In the genomic region with DNA sequence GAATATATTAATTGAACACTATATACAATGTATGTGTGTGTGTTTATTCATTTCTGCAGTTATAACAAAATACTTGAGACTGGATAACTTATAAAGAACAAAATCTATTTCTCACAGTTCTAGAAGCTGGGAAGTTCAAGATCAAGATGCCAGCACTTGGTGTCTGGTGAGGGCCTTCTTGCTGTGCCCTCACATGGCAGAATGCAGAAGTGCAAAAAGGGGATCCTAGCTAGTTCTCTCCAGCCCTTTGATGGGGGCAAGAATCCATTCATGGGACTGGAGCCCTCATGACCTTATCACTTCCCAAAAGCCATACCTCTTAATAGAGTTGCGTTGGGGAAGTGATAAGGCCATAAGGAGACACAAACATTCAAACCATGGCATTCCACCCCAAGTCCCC, we compare ENCODE assay signal across 25 cellular contexts. TPM values are rescaled to one million over a fixed set of nuclear protein-coding genes. Genes with fewer than 3 reads are reported as not detected.
"Had no signal": no experiment of that assay in that cellular context is flagged by ENCODE, and none has a peak within 500 bp of the region (broad histone marks: within the 10 kb centered on the region; RNA-seq: fewer than 3 reads in every experiment).

No MANE protein-coding gene starts in this region.

- H3K4me3 Mint-ChIP-seq: activated B cell treated with CpG ODN at 0.5 μM for 24 hours; activated naive CD8-positive, alpha-beta T cell treated with anti-CD3 and anti-CD28 coated beads, Interleukin-2, amount 10 ng/mL, durations not matched to agents 7 days and 5 days; dendritic cell treated with granulocyte-macrophage colony-stimulating factor and Interleukin-4, amounts not matched to agents 40 ng/mL and 50 ng/mL, for 4 days; natural killer cell; stimulated activated naive B cell treated with anti-CD40 and anti-IgM and Interleukin-4, amounts not matched to agents 10 μg/mL and 1 μg/mL and 100 μg/mL, for 72 hours had no signal

- H3K27me3 ChIP-seq: esophagus muscularis mucosa, gastroesophageal sphincter, transverse colon, uterus had no signal

- DNase-seq: activated B cell treated with CpG ODN at 0.5 μM for 24 hours; activated CD4-positive, alpha-beta T cell treated with anti-CD3 and anti-CD28 coated beads for 4 hours; activated CD4-positive, alpha-beta T cell treated with anti-CD3 and anti-CD28 coated beads, Interleukin-2, amount 50 U/mL, for 48 hours; activated CD8-positive, alpha-beta memory T cell treated with anti-CD3 and anti-CD28 coated beads, Interleukin-2, amount 50 U/mL, for 48 hours; activated naive CD4-positive, alpha-beta T cell treated with Interleukin-2 at 50 U/mL for 16 hours; activated naive CD8-positive, alpha-beta T cell treated with anti-CD3 and anti-CD28 coated beads, Interleukin-2, amount 10 ng/mL, durations not matched to agents 7 days and 5 days; activated T-cell treated with anti-CD3 and anti-CD28 coated beads, Interleukin-2, amount 50 U/mL, for 48 hours; amniotic stem cell; cerebellar nuclear complex; effector memory CD4-positive, alpha-beta T cell; head of caudate nucleus; hypothalamus; left ventricle myocardium superior; mammary epithelial cell; midbrain; natural killer cell; stimulated activated CD4-positive, alpha-beta T cell treated with anti-CD3 and anti-CD28 coated beads, Interleukin-2, amount 100 ng/mL, for 48 hours; stimulated activated CD8-positive, alpha-beta memory T cell treated with anti-CD3 and anti-CD28 coated beads, Interleukin-4, amount 100 ng/mL, for 48 hours; stimulated activated naive B cell treated with anti-CD40 and anti-IgM and Interleukin-4, amounts not matched to agents 10 μg/mL and 1 μg/mL and 100 μg/mL, for 72 hours; transverse colon; uterus had no signal

- H3K4me1 Mint-ChIP-seq: activated B cell treated with CpG ODN at 0.5 μM for 24 hours; activated naive CD8-positive, alpha-beta T cell treated with anti-CD3 and anti-CD28 coated beads, Interleukin-2, amount 10 ng/mL, durations not matched to agents 7 days and 5 days; natural killer cell; stimulated activated naive B cell treated with anti-CD40 and anti-IgM and Interleukin-4, amounts not matched to agents 10 μg/mL and 1 μg/mL and 100 μg/mL, for 72 hours had no signal

- H3K27me3 Mint-ChIP-seq: activated naive CD8-positive, alpha-beta T cell treated with anti-CD3 and anti-CD28 coated beads, Interleukin-2, amount 10 ng/mL, durations not matched to agents 7 days and 5 days; dendritic cell treated with granulocyte-macrophage colony-stimulating factor and Interleukin-4, amounts not matched to agents 40 ng/mL and 50 ng/mL, for 4 days had no signal

- H3K27ac Mint-ChIP-seq: activated B cell treated with CpG ODN at 0.5 μM for 24 hours; activated naive CD8-positive, alpha-beta T cell treated with anti-CD3 and anti-CD28 coated beads, Interleukin-2, amount 10 ng/mL, durations not matched to agents 7 days and 5 days; dendritic cell treated with granulocyte-macrophage colony-stimulating factor and Interleukin-4, amounts not matched to agents 40 ng/mL and 50 ng/mL, for 4 days; natural killer cell; stimulated activated naive B cell treated with anti-CD40 and anti-IgM and Interleukin-4, amounts not matched to agents 10 μg/mL and 1 μg/mL and 100 μg/mL, for 72 hours had no signal

- H3K36me3 Mint-ChIP-seq: natural killer cell; stimulated activated naive B cell treated with anti-CD40 and anti-IgM and Interleukin-4, amounts not matched to agents 10 μg/mL and 1 μg/mL and 100 μg/mL, for 72 hours had no signal

- H3K9me3 Mint-ChIP-seq: activated B cell treated with CpG ODN at 0.5 μM for 24 hours, natural killer cell had no signal

- H3K4me3 ChIP-seq: esophagus muscularis mucosa, gastroesophageal sphincter, prostate gland, transverse colon, uterus had no signal

- H3K4me1 ChIP-seq: uterus had no signal

- H3K36me3 ChIP-seq: prostate gland, transverse colon, uterus had no signal

- H3K9me3 ChIP-seq: esophagus muscularis mucosa, gastroesophageal sphincter, prostate gland, transverse colon, uterus had no signal

- H3K27ac ChIP-seq: esophagus muscularis mucosa, gastroesophageal sphincter, prostate gland, transverse colon, uterus had no signal

RNA-seq across cellular contexts. Expression of a gene that starts 8.4 kb away (rescaled TPM):
- total RNA-seq: activated B cell treated with CpG ODN at 0.5 μM for 24 hours had no signal
